15 cellular contexts compared by ENCODE assay signal in genomic region chr6:16148498-16148897, GRCh38. TPM values are rescaled to one million over a fixed set of nuclear protein-coding genes. Genes with fewer than 3 reads are reported as not detected.
DNase-seq lines count a peak whose midpoint lies in the region; ATAC-seq and TF ChIP-seq lines count a peak whose summit lies in the region.
"Had no signal": no experiment of that assay in that cellular context is flagged by ENCODE, and none has a peak within 500 bp of the region (broad histone marks: within the 10 kb centered on the region; RNA-seq: fewer than 3 reads in every experiment).

No MANE protein-coding gene starts in this region.

- no peak overlapping the region for H3K4me3 Mint-ChIP-seq in natural killer cell
- H3K4me3 Mint-ChIP-seq in natural killer cell treated with Interleukin-12 subunit alpha and Interleukin-12 subunit beta and Interleukin-15 and Interleukin-18, amount 100 ng/mL, for 72 hours = no peak overlapping the region
- H3K4me3 Mint-ChIP-seq: stimulated activated memory B cell treated with anti-CD40 and anti-IgM and Interleukin-4, amounts not matched to agents 10 μg/mL and 1 μg/mL and 100 μg/mL, for 72 hours; T-helper 1 cell treated with Interleukin-12 subunit alpha and Interleukin-12 subunit beta and Interleukin-4 antibody, amounts not matched to agents 30 μg/mL and 1 μg/mL, for 36 hours had no signal

- H3K4me1 Mint-ChIP-seq in natural killer cell = peaks cover 42 to 57% of the 10 kb centered on the region in 2 donors
- peaks cover 14 to 29% of the 10 kb centered on the region in 2 donors for H3K4me1 Mint-ChIP-seq in natural killer cell treated with Interleukin-12 subunit alpha and Interleukin-12 subunit beta and Interleukin-15 and Interleukin-18, amount 100 ng/mL, for 72 hours (ENCODE audit: low read depth in 2 of 2)
- H3K4me1 Mint-ChIP-seq: stimulated activated memory B cell treated with anti-CD40 and anti-IgM and Interleukin-4, amounts not matched to agents 10 μg/mL and 1 μg/mL and 100 μg/mL, for 72 hours had no signal

- no peak overlapping the region for H3K4me3 ChIP-seq in left lung
- H3K4me3 ChIP-seq: tibial nerve had no signal

- ATAC-seq in natural killer cell = no peak
- ATAC-seq in natural killer cell treated with Interleukin-12 subunit alpha and Interleukin-12 subunit beta and Interleukin-15 and Interleukin-18, amount 100 ng/mL, for 72 hours = no peak
- peak; percentile 94 for ATAC-seq in left lung
- ATAC-seq in GM19455 (IDR thresholded peaks at IDR 0.05; ENCODE audit: unreplicated experiment) = no peak
- ATAC-seq in SK-N-SH treated with all-trans-retinoic acid at 6 μM for 48 hours = no peak
- ATAC-seq: stimulated activated memory B cell treated with anti-CD40 and anti-IgM and Interleukin-4, amounts not matched to agents 10 μg/mL and 1 μg/mL and 100 μg/mL, for 72 hours had no signal

- H3K27me3 ChIP-seq in left lung = no peaks in the 10 kb centered on the region
- H3K27me3 ChIP-seq: tibial nerve had no signal

- intact Hi-C loops in natural killer cell (cut with micrococcal nuclease) = no loop called here
- intact Hi-C loops in left lung (cut with DNase I) = no loop called here

- no peak overlapping the region for H3K27ac ChIP-seq in left lung
- H3K27ac ChIP-seq: tibial nerve had no signal

- TF ChIP-seq CTCF in natural killer cell (IDR thresholded peaks at IDR 0.05) (no peak), left lung (IDR thresholded peaks at IDR 0.05) (no peak)

- peak overlapping the region; percentile 4 to 17 for H3K27ac Mint-ChIP-seq in natural killer cell
- peak overlapping the region in 1 of 2 donors; percentile 4 for H3K27ac Mint-ChIP-seq in natural killer cell treated with Interleukin-12 subunit alpha and Interleukin-12 subunit beta and Interleukin-15 and Interleukin-18, amount 100 ng/mL, for 72 hours
- H3K27ac Mint-ChIP-seq: stimulated activated memory B cell treated with anti-CD40 and anti-IgM and Interleukin-4, amounts not matched to agents 10 μg/mL and 1 μg/mL and 100 μg/mL, for 72 hours; T-helper 1 cell treated with Interleukin-12 subunit alpha and Interleukin-12 subunit beta and Interleukin-4 antibody, amounts not matched to agents 30 μg/mL and 1 μg/mL, for 36 hours had no signal

- no peaks in the 10 kb centered on the region for H3K27me3 Mint-ChIP-seq in natural killer cell (ENCODE audit: low read depth in 2 of 2)
- no peaks in the 10 kb centered on the region for H3K27me3 Mint-ChIP-seq in natural killer cell treated with Interleukin-12 subunit alpha and Interleukin-12 subunit beta and Interleukin-15 and Interleukin-18, amount 100 ng/mL, for 72 hours
- H3K27me3 Mint-ChIP-seq: CD4-positive, alpha-beta memory T cell; stimulated activated memory B cell treated with anti-CD40 and anti-IgM and Interleukin-4, amounts not matched to agents 10 μg/mL and 1 μg/mL and 100 μg/mL, for 72 hours had no signal

- peaks cover 24% of the 10 kb centered on the region for H3K36me3 Mint-ChIP-seq in natural killer cell
- H3K36me3 Mint-ChIP-seq in natural killer cell treated with Interleukin-12 subunit alpha and Interleukin-12 subunit beta and Interleukin-15 and Interleukin-18, amount 100 ng/mL, for 72 hours = peaks cover 21% of the 10 kb centered on the region

- DNase-seq in natural killer cell (no peak), dermis blood vessel endothelial cell (peak; percentile 15), left lung (peak; percentile 57 to 66)
- no peak for DNase-seq in natural killer cell treated with Interleukin-12 subunit alpha and Interleukin-12 subunit beta and Interleukin-15 and Interleukin-18, amount 100 ng/mL, for 72 hours (ENCODE audit: low spot score)
- no peak for DNase-seq in stimulated activated CD4-positive, alpha-beta T cell treated with anti-CD3 and anti-CD28 coated beads, Interleukin-4, amount 100 ng/mL, for 4 hours
- no peak for DNase-seq in stimulated activated CD4-positive, alpha-beta T cell treated with anti-CD3 and anti-CD28 coated beads, Interleukin-15, amount 100 ng/mL, for 24 hours
- DNase-seq: activated naive CD4-positive, alpha-beta T cell treated with anti-CD3 and anti-CD28 coated beads, Interleukin-2, amount 50 U/mL, for 16 hours; CD4-positive, alpha-beta memory T cell; effector memory CD4-positive, alpha-beta T cell; NCI-H1048 had no signal

- H3K36me3 ChIP-seq in left lung = peaks cover 0 to 87% of the 10 kb centered on the region in 2 donors

- no peaks in the 10 kb centered on the region for H3K9me3 Mint-ChIP-seq in natural killer cell
- no peaks in the 10 kb centered on the region for H3K9me3 Mint-ChIP-seq in natural killer cell treated with Interleukin-12 subunit alpha and Interleukin-12 subunit beta and Interleukin-15 and Interleukin-18, amount 100 ng/mL, for 72 hours
- H3K9me3 Mint-ChIP-seq: stimulated activated memory B cell treated with anti-CD40 and anti-IgM and Interleukin-4, amounts not matched to agents 10 μg/mL and 1 μg/mL and 100 μg/mL, for 72 hours; T-helper 1 cell treated with Interleukin-12 subunit alpha and Interleukin-12 subunit beta and Interleukin-4 antibody, amounts not matched to agents 30 μg/mL and 1 μg/mL, for 36 hours had no signal

- H3K9me3 ChIP-seq in left lung = no peaks in the 10 kb centered on the region
- H3K9me3 ChIP-seq: tibial nerve had no signal

- H3K4me1 ChIP-seq in left lung = peaks cover 0 to 27% of the 10 kb centered on the region in 2 donors

TF ChIP-seq in SK-N-SH treated with all-trans-retinoic acid at 6 μM for 48 hours, 23 proteins besides CTCF, POLR2A, EP300 and RAD21 (continues in another document):
- TF ChIP-seq OSR1 (CRISPR knock-in tag; IDR thresholded peaks at IDR 0.05) (no peak), ESRRG (CRISPR knock-in tag; IDR thresholded peaks at IDR 0.05) (no peak), TSHZ2 (CRISPR knock-in tag; IDR thresholded peaks at IDR 0.05) (no peak), GLIS3 (CRISPR knock-in tag; IDR thresholded peaks at IDR 0.05) (no peak), ZFP3 (CRISPR knock-in tag; IDR thresholded peaks at IDR 0.05) (no peak), TOX (CRISPR knock-in tag; IDR thresholded peaks at IDR 0.05; ENCODE audit: borderline replicate concordance) (no peak), ZC3H10 (CRISPR knock-in tag; IDR thresholded peaks at IDR 0.05) (no peak), CSRNP3 (CRISPR knock-in tag; IDR thresholded peaks at IDR 0.05) (no peak), ISL1 (CRISPR knock-in tag; IDR thresholded peaks at IDR 0.05) (no peak), PATZ1 (CRISPR knock-in tag; IDR thresholded peaks at IDR 0.05; ENCODE audit: borderline replicate concordance) (no peak), ZFP30 (CRISPR knock-in tag; IDR thresholded peaks at IDR 0.05) (no peak), SNAI2 (CRISPR knock-in tag; IDR thresholded peaks at IDR 0.05) (no peak), ZNF8 (CRISPR knock-in tag; IDR thresholded peaks at IDR 0.05) (no peak)

RNA-seq across cellular contexts. Expression of gene MYLIP, which starts 19.6 kb away (rescaled TPM):
- total RNA-seq in natural killer cell (100 to 1,000 TPM; 127 to 207 (median 150) TPM), dermis blood vessel endothelial cell (28.4 and 54.8 TPM in 2 replicates), left lung (10 to 100 TPM; 27.8 to 30.5 TPM)
- total RNA-seq in natural killer cell treated with Interleukin-12 subunit alpha and Interleukin-12 subunit beta and Interleukin-15 and Interleukin-18, amount 100 ng/mL, for 72 hours = 10 to 100 TPM; 12.2 to 18.1 TPM

Comparison
In these comparisons a context has a peak if more than half of its experiments do, and no peak if none do; other contexts are left out.
1. DNase-seq: peak in dermis blood vessel endothelial cell (single experiment) and left lung (2 of 2); none in natural killer cell (single experiment), natural killer cell treated with Interleukin-12 subunit alpha and Interleukin-12 subunit beta and Interleukin-15 and Interleukin-18, amount 100 ng/mL, for 72 hours (single experiment), stimulated activated CD4-positive, alpha-beta T cell treated with anti-CD3 and anti-CD28 coated beads, Interleukin-4, amount 100 ng/mL, for 4 hours (0 of 2) and stimulated activated CD4-positive, alpha-beta T cell treated with anti-CD3 and anti-CD28 coated beads, Interleukin-15, amount 100 ng/mL, for 24 hours (single experiment).